8 cellular contexts compared by ENCODE assay signal in the genomic region with DNA sequence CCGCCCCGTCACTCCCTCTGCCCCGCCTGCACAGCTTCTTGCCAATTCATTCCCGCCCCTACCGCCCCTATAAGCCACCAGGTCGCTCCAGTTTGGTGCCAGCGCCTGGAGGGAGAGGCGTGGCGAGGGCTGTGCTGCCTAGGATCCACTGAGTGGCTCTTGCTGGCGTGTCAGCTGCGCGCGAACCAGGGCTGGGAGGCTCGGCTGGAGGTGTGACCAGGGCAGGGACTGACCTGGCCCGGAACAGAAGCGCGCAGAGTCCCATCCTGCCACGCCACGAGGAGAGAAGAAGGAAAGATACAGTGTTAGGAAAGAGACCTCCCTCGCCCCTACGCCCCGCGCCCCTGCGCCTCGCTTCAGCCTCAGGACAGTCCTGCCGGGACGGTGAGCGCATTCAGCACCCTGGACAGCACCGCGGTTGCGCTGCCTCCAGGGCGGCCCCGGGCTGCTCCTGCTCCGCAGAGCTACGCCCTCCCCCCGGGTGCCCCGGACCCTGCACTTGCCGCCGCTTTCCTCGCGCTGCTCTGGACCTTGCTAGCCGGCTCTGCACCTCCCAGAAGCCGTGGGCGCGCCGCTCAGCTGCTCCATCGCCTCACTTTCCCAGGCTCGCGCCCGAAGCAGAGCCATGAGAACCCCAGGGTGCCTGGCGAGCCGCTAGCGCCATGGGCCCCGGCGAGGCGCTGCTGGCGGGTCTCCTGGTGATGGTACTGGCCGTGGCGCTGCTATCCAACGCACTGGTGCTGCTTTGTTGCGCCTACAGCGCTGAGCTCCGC. TPM values are rescaled to one million over a fixed set of nuclear protein-coding genes. Genes with fewer than 3 reads are reported as not detected.
DNase-seq lines count a peak whose midpoint lies in the region; ATAC-seq lines count a peak whose summit lies in the region.

Gene GPR78, plus strand, starts transcription at position 72 of the 773 bp plus-strand sequence. Its CDS starts 591 bp downstream, at position 663.

- ATAC-seq in activated CD4-positive, alpha-beta T cell treated with anti-CD3 and anti-CD28 coated beads for 36 hours, result peak; percentile 80
- ATAC-seq in GM19463 (IDR thresholded peaks at IDR 0.05; ENCODE audit: unreplicated experiment) (no peak), HG02884 (IDR thresholded peaks at IDR 0.05; ENCODE audit: unreplicated experiment) (no peak)

- POLR2A ChIA-PET in activated CD4-positive, alpha-beta T cell treated with anti-CD3 and anti-CD28 coated beads for 36 hours (lab: Charles Lee), result no interaction called here

- H3K4me3 Mint-ChIP-seq in activated CD4-positive, alpha-beta T cell treated with anti-CD3 and anti-CD28 coated beads for 36 hours, result no peak within 1 kb of the TSS
- no peak within 1 kb of the TSS for H3K4me3 Mint-ChIP-seq in activated T-cell treated with anti-CD3 and anti-CD28 coated beads, Interleukin-2, amount 50 U/mL, for 24 hours

- DNase-seq in activated CD4-positive, alpha-beta T cell treated with anti-CD3 and anti-CD28 coated beads for 36 hours, result peak; percentile 75
- no peak for DNase-seq in activated CD4-positive, alpha-beta T cell treated with anti-CD3 and anti-CD28 coated beads for 1 hour
- DNase-seq in activated T-cell treated with anti-CD3 and anti-CD28 coated beads, Interleukin-2, amount 50 U/mL, for 24 hours, result peak; percentile 46
- DNase-seq in hepatic stellate cell (ENCODE audit: low spot score) (peak; percentile 54), inferior parietal cortex (ENCODE audit: extremely low spot score) (no peak)
- peak; percentile 4 to 19 (median 16) for DNase-seq in stimulated activated CD4-positive, alpha-beta T cell treated with anti-CD3 and anti-CD28 coated beads, Interleukin-12 subunit alpha, Interleukin-12 subunit beta, amount 100 ng/mL, for 48 hours (ENCODE audit: low read depth in 2 of 3, low spot score in 1 of 3)

- H3K36me3 Mint-ChIP-seq in activated CD4-positive, alpha-beta T cell treated with anti-CD3 and anti-CD28 coated beads for 36 hours (ENCODE audit: low read depth), result no peaks in the 10 kb centered on the region
- H3K36me3 Mint-ChIP-seq in activated T-cell treated with anti-CD3 and anti-CD28 coated beads, Interleukin-2, amount 50 U/mL, for 24 hours (ENCODE audit: low read depth), result no peaks in the 10 kb centered on the region

- H3K27me3 Mint-ChIP-seq in activated CD4-positive, alpha-beta T cell treated with anti-CD3 and anti-CD28 coated beads for 36 hours, result peaks cover 17% of the 10 kb centered on the region
- H3K27me3 Mint-ChIP-seq in activated T-cell treated with anti-CD3 and anti-CD28 coated beads, Interleukin-2, amount 50 U/mL, for 24 hours, result peaks cover 40% of the 10 kb centered on the region

- H3K27ac Mint-ChIP-seq in activated CD4-positive, alpha-beta T cell treated with anti-CD3 and anti-CD28 coated beads for 36 hours, result no peak within 1 kb of the TSS
- no peak within 1 kb of the TSS for H3K27ac Mint-ChIP-seq in activated T-cell treated with anti-CD3 and anti-CD28 coated beads, Interleukin-2, amount 50 U/mL, for 24 hours

- intact Hi-C loops in activated CD4-positive, alpha-beta T cell treated with anti-CD3 and anti-CD28 coated beads for 36 hours (cut with DNase I, micrococcal nuclease), result no loop called here

- CTCF ChIA-PET in activated CD4-positive, alpha-beta T cell treated with anti-CD3 and anti-CD28 coated beads for 36 hours (lab: Charles Lee), result no interaction called here

- H3K4me1 Mint-ChIP-seq in activated CD4-positive, alpha-beta T cell treated with anti-CD3 and anti-CD28 coated beads for 36 hours, result no peaks in the 10 kb centered on the region
- no peaks in the 10 kb centered on the region for H3K4me1 Mint-ChIP-seq in activated T-cell treated with anti-CD3 and anti-CD28 coated beads, Interleukin-2, amount 50 U/mL, for 24 hours (ENCODE audit: low read depth)

- H3K9me3 Mint-ChIP-seq in activated CD4-positive, alpha-beta T cell treated with anti-CD3 and anti-CD28 coated beads for 36 hours (ENCODE audit: low read depth), result no peaks in the 10 kb centered on the region
- no peaks in the 10 kb centered on the region for H3K9me3 Mint-ChIP-seq in activated T-cell treated with anti-CD3 and anti-CD28 coated beads, Interleukin-2, amount 50 U/mL, for 24 hours

RNA-seq across cellular contexts. Expression of gene GPR78, which starts in this region (rescaled TPM):
- not detected for total RNA-seq in activated CD4-positive, alpha-beta T cell treated with anti-CD3 and anti-CD28 coated beads for 36 hours

Comparison
In these comparisons a context has a peak if more than half of its experiments do, and no peak if none do; other contexts are left out.
1. Peak in DNase-seq and ATAC-seq in activated CD4-positive, alpha-beta T cell treated with anti-CD3 and anti-CD28 coated beads for 36 hours; RNA of the gene not detected or under 1 TPM.
2. DNase-seq: peak in activated T-cell treated with anti-CD3 and anti-CD28 coated beads, Interleukin-2, amount 50 U/mL, for 24 hours (single experiment), hepatic stellate cell (single experiment) and stimulated activated CD4-positive, alpha-beta T cell treated with anti-CD3 and anti-CD28 coated beads, Interleukin-12 subunit alpha, Interleukin-12 subunit beta, amount 100 ng/mL, for 48 hours (3 of 3); none in activated CD4-positive, alpha-beta T cell treated with anti-CD3 and anti-CD28 coated beads for 1 hour (single experiment) and inferior parietal cortex (single experiment).